In the genomic region with DNA sequence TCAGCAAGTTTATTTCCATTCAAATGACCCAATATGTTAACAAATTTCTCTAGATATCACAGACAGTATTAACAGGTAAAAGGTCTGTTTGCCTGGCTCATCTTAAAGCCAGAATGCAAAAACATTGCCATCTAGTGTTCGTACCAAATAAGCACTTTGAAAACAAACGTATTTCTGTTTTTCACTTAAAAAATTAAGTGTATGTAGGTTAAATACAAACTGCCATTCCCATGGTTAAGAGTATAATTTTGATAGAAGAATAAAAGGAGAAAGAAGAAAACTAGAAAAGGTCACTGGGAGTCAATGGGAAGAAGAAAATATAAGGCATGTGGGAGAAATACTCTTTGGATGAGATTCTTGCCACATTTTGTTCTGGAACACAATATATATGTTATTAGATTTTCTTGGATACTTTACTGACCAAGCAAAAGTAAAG, we compare ENCODE assay signal across 8 cellular contexts. TPM values are rescaled to one million over a fixed set of nuclear protein-coding genes. Genes with fewer than 3 reads are reported as not detected.
DNase-seq lines count a peak whose midpoint lies in the region; ATAC-seq and TF ChIP-seq lines count a peak whose summit lies in the region.

No MANE protein-coding gene starts in this region.

- peak; percentile 49; the same call in 1 of the 2 replicates for TF ChIP-seq RAD21 in Ishikawa (IDR thresholded peaks at IDR 0.05; ENCODE audit: low read depth)

- H3K4me1 Mint-ChIP-seq in type B pancreatic cell (ENCODE audit: unreplicated experiment): no peaks in the 10 kb centered on the region

- ATAC-seq in HG02642 (IDR thresholded peaks at IDR 0.05; ENCODE audit: poor library complexity, unreplicated experiment): no peak

- in situ Hi-C loops in Caki2 (cut with HindIII; ENCODE audit: low pct_unique_long_range_greater_than_20kb, low sequenced_read_pairs): no loop called here

- no peaks in the 10 kb centered on the region for H3K36me3 Mint-ChIP-seq in type B pancreatic cell

- no peak for TF ChIP-seq EP300 in Ishikawa (IDR thresholded peaks at IDR 0.05; ENCODE audit: borderline replicate concordance)

- H3K4me3 ChIP-seq in fibroblast of pulmonary artery (replicated peaks; ENCODE audit: low read depth, low read length): no peak overlapping the region

- H3K9me3 Mint-ChIP-seq in type B pancreatic cell: no peaks in the 10 kb centered on the region

- no peak overlapping the region for H3K27ac Mint-ChIP-seq in type B pancreatic cell

- TF ChIP-seq CTCF in fibroblast of pulmonary artery (IDR thresholded peaks at IDR 0.05; ENCODE audit: low read length, missing control alignments): peak; percentile 77
- peak; percentile 82 for TF ChIP-seq CTCF in type B pancreatic cell (conservative IDR thresholded peaks at IDR 0.05)

- DNase-seq in Caki2 (ENCODE audit: low read depth) (peak; percentile 35), RKO (ENCODE audit: low spot score) (peak; percentile 66), fibroblast of pulmonary artery (ENCODE audit: low read depth) (peak; percentile 59), type B pancreatic cell (ENCODE audit: extremely low spot score, unreplicated experiment) (no peak), NOMO-1 treated with dmso at 0.1 percent for 144 hours (lab: John Stamatoyannopoulos, UW; ENCODE audit: unreplicated experiment) (no peak)
- no peak for DNase-seq in activated naive CD4-positive, alpha-beta T cell treated with Interleukin-2 at 50 U/mL for 16 hours

- H3K27me3 Mint-ChIP-seq in type B pancreatic cell: no peaks in the 10 kb centered on the region

- H3K4me3 Mint-ChIP-seq in type B pancreatic cell: no peak overlapping the region

TF ChIP-seq in Ishikawa, 13 proteins besides CTCF, POLR2A, EP300 and RAD21:
- TF ChIP-seq, protein P1, sequence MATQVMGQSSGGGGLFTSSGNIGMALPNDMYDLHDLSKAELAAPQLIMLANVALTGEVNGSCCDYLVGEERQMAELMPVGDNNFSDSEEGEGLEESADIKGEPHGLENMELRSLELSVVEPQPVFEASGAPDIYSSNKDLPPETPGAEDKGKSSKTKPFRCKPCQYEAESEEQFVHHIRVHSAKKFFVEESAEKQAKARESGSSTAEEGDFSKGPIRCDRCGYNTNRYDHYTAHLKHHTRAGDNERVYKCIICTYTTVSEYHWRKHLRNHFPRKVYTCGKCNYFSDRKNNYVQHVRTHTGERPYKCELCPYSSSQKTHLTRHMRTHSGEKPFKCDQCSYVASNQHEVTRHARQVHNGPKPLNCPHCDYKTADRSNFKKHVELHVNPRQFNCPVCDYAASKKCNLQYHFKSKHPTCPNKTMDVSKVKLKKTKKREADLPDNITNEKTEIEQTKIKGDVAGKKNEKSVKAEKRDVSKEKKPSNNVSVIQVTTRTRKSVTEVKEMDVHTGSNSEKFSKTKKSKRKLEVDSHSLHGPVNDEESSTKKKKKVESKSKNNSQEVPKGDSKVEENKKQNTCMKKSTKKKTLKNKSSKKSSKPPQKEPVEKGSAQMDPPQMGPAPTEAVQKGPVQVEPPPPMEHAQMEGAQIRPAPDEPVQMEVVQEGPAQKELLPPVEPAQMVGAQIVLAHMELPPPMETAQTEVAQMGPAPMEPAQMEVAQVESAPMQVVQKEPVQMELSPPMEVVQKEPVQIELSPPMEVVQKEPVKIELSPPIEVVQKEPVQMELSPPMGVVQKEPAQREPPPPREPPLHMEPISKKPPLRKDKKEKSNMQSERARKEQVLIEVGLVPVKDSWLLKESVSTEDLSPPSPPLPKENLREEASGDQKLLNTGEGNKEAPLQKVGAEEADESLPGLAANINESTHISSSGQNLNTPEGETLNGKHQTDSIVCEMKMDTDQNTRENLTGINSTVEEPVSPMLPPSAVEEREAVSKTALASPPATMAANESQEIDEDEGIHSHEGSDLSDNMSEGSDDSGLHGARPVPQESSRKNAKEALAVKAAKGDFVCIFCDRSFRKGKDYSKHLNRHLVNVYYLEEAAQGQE (IDR thresholded peaks at IDR 0.05; ENCODE audit: low read depth): no peak
- TF ChIP-seq NFIC (IDR thresholded peaks at IDR 0.05) (no peak), ZBTB7A (IDR thresholded peaks at IDR 0.05; ENCODE audit: low read depth) (no peak)

RNA-seq across cellular contexts. Expression of a gene that starts 51.0 kb away (rescaled TPM):
- total RNA-seq in Caki2 (2014; rRNA removed; shearing (Covaris generic); ENCODE audit: low replicate concordance): 84.1 and 90.7 TPM in 2 replicates
- total RNA-seq in type B pancreatic cell (ENCODE audit: low replicate concordance): 22.8 and 24.2 TPM in 2 replicates

Comparison
In these comparisons a context has a peak if more than half of its experiments do, and no peak if none do; other contexts are left out.
1. DNase-seq: peak in Caki2 (single experiment), RKO (single experiment) and fibroblast of pulmonary artery (single experiment); none in type B pancreatic cell (single experiment), NOMO-1 treated with dmso at 0.1 percent for 144 hours (single experiment) and activated naive CD4-positive, alpha-beta T cell treated with Interleukin-2 at 50 U/mL for 16 hours (single experiment).